In genomic region chr12:4355843-4356327, GRCh38 we compare ENCODE assay signal across 8 cellular contexts. TPM values are rescaled to one million over a fixed set of nuclear protein-coding genes. Genes with fewer than 3 reads are reported as not detected.
A peak's percentile ranks its signal among the peaks of the same experiment; 100 is the strongest.
DNase-seq lines count a peak whose midpoint lies in the region; ATAC-seq and TF ChIP-seq lines count a peak whose summit lies in the region.

No MANE protein-coding gene starts in this region.

- TF ChIP-seq CTCF in LNCAP (IDR thresholded peaks at IDR 0.05) (peak; percentile 48; the same call in 1 of the 2 replicates), fibroblast of mammary gland (conservative IDR thresholded peaks at IDR 0.05; ENCODE audit: control insufficient read depth, insufficient read depth, low read depth, low read length) (peak; percentile 58)

- DNase-seq in Daoy (ENCODE audit: low read depth) (peak; percentile 75), fibroblast of mammary gland (ENCODE audit: low read depth) (peak; percentile 49), NCI-H1436 treated with DMSO at 0.1 percent for 48 hours (lab: John Stamatoyannopoulos, UW) (no peak)
- DNase-seq in activated CD4-positive, alpha-beta T cell treated with anti-CD3 and anti-CD28 coated beads, Interleukin-2, amount 50 U/mL, for 48 hours: peak; percentile 75 to 81
- peak; percentile 36 to 63 for DNase-seq in stimulated activated CD4-positive, alpha-beta T cell treated with anti-CD3 and anti-CD28 coated beads, Interleukin-15, amount 100 ng/mL, for 48 hours (ENCODE audit: low read depth in 2 of 2)

- no peak overlapping the region for H3K4me3 ChIP-seq in fibroblast of mammary gland (ENCODE audit: control insufficient read depth, low read depth, low read length)

- ATAC-seq in HG03378 (IDR thresholded peaks at IDR 0.05; ENCODE audit: unreplicated experiment) (no peak), HG03097 (IDR thresholded peaks at IDR 0.05; ENCODE audit: low FRiP score, unreplicated experiment) (no peak)

RNA-seq across cellular contexts. Expression of gene FGF23, which starts 23.6 kb away (rescaled TPM):
- not detected in 2 replicates for total RNA-seq in Daoy (2014; rRNA removed; shearing (Covaris generic))

RNA-seq across cellular contexts. Expression of gene TIGAR, which starts 34.9 kb away (rescaled TPM):
- 9.7 and 15.8 TPM in 2 replicates for total RNA-seq in Daoy (2014; rRNA removed; shearing (Covaris generic))
